Comparison of ENCODE assay signal across 1 cellular context in genomic region chr11:4826425-4826824, GRCh38.
TF ChIP-seq lines count a peak whose summit lies in the region.

No MANE protein-coding gene starts in this region.

TF ChIP-seq in liver, 16 proteins besides CTCF, POLR2A, EP300 and RAD21:
- TF ChIP-seq ZBTB33 (IDR thresholded peaks at IDR 0.05) (no peak), GABPA (IDR thresholded peaks at IDR 0.05 in 1 of 2, conservative IDR thresholded peaks at IDR 0.05 in 1 of 2) (no peak), YY1 (IDR thresholded peaks at IDR 0.05) (no peak), NR2F2 (IDR thresholded peaks at IDR 0.05) (no peak), HNF4G (IDR thresholded peaks at IDR 0.05) (no peak), RXRA (IDR thresholded peaks at IDR 0.05) (no peak)
